ENCODE assay signal across 1 cellular context in genomic region chr11:45771194-45771941, GRCh38.
TF ChIP-seq lines count a peak whose summit lies in the region.

No MANE protein-coding gene starts in this region.

TF ChIP-seq in HEK293, 187 proteins besides CTCF, POLR2A, EP300 and RAD21 (continued from another document and continues in another):
- TF ChIP-seq, protein P1, sequence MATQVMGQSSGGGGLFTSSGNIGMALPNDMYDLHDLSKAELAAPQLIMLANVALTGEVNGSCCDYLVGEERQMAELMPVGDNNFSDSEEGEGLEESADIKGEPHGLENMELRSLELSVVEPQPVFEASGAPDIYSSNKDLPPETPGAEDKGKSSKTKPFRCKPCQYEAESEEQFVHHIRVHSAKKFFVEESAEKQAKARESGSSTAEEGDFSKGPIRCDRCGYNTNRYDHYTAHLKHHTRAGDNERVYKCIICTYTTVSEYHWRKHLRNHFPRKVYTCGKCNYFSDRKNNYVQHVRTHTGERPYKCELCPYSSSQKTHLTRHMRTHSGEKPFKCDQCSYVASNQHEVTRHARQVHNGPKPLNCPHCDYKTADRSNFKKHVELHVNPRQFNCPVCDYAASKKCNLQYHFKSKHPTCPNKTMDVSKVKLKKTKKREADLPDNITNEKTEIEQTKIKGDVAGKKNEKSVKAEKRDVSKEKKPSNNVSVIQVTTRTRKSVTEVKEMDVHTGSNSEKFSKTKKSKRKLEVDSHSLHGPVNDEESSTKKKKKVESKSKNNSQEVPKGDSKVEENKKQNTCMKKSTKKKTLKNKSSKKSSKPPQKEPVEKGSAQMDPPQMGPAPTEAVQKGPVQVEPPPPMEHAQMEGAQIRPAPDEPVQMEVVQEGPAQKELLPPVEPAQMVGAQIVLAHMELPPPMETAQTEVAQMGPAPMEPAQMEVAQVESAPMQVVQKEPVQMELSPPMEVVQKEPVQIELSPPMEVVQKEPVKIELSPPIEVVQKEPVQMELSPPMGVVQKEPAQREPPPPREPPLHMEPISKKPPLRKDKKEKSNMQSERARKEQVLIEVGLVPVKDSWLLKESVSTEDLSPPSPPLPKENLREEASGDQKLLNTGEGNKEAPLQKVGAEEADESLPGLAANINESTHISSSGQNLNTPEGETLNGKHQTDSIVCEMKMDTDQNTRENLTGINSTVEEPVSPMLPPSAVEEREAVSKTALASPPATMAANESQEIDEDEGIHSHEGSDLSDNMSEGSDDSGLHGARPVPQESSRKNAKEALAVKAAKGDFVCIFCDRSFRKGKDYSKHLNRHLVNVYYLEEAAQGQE (tag by site-specific recombination; IDR thresholded peaks at IDR 0.05) = 0 out of 2 replicates have a peak, but pooled peaks have one; percentile 14
- no peak for TF ChIP-seq ZNF837 (tag by site-specific recombination; IDR thresholded peaks at IDR 0.05)
- no peak for TF ChIP-seq ELK4 (IDR thresholded peaks at IDR 0.05; ENCODE audit: borderline replicate concordance, low read depth, low read length)
- TF ChIP-seq ZNF621 (tag by site-specific recombination; IDR thresholded peaks at IDR 0.05) = no peak
- TF ChIP-seq ZNF19 (tag by site-specific recombination; IDR thresholded peaks at IDR 0.05; ENCODE audit: low read depth) = no peak
- no peak for TF ChIP-seq ZNF544 (tag by site-specific recombination; IDR thresholded peaks at IDR 0.05)
- 0 out of 2 replicates have a peak, but pooled peaks have one; percentile 15 for TF ChIP-seq KLF1 (tag by site-specific recombination; IDR thresholded peaks at IDR 0.05)
- no peak for TF ChIP-seq ZNF184 (tag by site-specific recombination; IDR thresholded peaks at IDR 0.05)
- 0 out of 2 replicates have a peak, but pooled peaks have one; percentile 33 for TF ChIP-seq TRIM28 (IDR thresholded peaks at IDR 0.05; ENCODE audit: borderline replicate concordance, low read length)
- no peak for TF ChIP-seq ZNF792 (tag by site-specific recombination; IDR thresholded peaks at IDR 0.05)
- no peak for TF ChIP-seq ZBTB1 (tag by site-specific recombination; IDR thresholded peaks at IDR 0.05)
- no peak for TF ChIP-seq ZNF529 (tag by site-specific recombination; IDR thresholded peaks at IDR 0.05; ENCODE audit: insufficient replicate concordance)
- TF ChIP-seq, protein P2, sequence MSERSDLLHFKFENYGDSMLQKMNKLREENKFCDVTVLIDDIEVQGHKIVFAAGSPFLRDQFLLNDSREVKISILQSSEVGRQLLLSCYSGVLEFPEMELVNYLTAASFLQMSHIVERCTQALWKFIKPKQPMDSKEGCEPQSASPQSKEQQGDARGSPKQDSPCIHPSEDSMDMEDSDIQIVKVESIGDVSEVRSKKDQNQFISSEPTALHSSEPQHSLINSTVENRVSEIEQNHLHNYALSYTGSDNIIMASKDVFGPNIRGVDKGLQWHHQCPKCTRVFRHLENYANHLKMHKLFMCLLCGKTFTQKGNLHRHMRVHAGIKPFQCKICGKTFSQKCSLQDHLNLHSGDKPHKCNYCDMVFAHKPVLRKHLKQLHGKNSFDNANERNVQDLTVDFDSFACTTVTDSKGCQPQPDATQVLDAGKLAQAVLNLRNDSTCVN (tag by site-specific recombination; optimal IDR thresholded peaks at IDR 0.05) = peak; percentile 52
- TF ChIP-seq, protein P3, sequence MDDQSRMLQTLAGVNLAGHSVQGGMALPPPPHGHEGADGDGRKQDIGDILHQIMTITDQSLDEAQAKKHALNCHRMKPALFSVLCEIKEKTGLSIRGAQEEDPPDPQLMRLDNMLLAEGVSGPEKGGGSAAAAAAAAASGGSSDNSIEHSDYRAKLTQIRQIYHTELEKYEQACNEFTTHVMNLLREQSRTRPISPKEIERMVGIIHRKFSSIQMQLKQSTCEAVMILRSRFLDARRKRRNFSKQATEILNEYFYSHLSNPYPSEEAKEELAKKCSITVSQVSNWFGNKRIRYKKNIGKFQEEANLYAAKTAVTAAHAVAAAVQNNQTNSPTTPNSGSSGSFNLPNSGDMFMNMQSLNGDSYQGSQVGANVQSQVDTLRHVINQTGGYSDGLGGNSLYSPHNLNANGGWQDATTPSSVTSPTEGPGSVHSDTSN (CRISPR knock-in tag; IDR thresholded peaks at IDR 0.05) = no peak
- TF ChIP-seq ZNF548 (tag by site-specific recombination; IDR thresholded peaks at IDR 0.05) = no peak
- no peak for TF ChIP-seq ZNF433 (tag by site-specific recombination; IDR thresholded peaks at IDR 0.05; ENCODE audit: low read depth)
- TF ChIP-seq ZNF26 (tag by site-specific recombination; IDR thresholded peaks at IDR 0.05) = no peak
- peak; percentile 30; the same call in 1 of the 2 replicates for TF ChIP-seq ZNF654 (tag by site-specific recombination; IDR thresholded peaks at IDR 0.05; ENCODE audit: low read depth)
- no peak for TF ChIP-seq ZNF777 (tag by site-specific recombination; IDR thresholded peaks at IDR 0.05; ENCODE audit: borderline replicate concordance)
- TF ChIP-seq INSM2 (tag by site-specific recombination; IDR thresholded peaks at IDR 0.05) = no peak
- no peak for TF ChIP-seq EGR2 (tag by site-specific recombination; IDR thresholded peaks at IDR 0.05; ENCODE audit: low read depth)
- TF ChIP-seq ZBTB7A (tag by site-specific recombination; IDR thresholded peaks at IDR 0.05; ENCODE audit: low read depth) = 0 out of 2 replicates have a peak, but pooled peaks have one; percentile 5
- no peak for TF ChIP-seq ZNF658 (tag by site-specific recombination; IDR thresholded peaks at IDR 0.05)
- TF ChIP-seq ZNF623 (tag by site-specific recombination; IDR thresholded peaks at IDR 0.05) = no peak
- no peak for TF ChIP-seq ZNF416 (tag by site-specific recombination; IDR thresholded peaks at IDR 0.05)
- TF ChIP-seq GLIS1 (tag by site-specific recombination; IDR thresholded peaks at IDR 0.05) = no peak
- no peak for TF ChIP-seq KLF9 (tag by site-specific recombination; IDR thresholded peaks at IDR 0.05; ENCODE audit: low read depth)
- peak; percentile 100 for TF ChIP-seq ZNF785 (tag by site-specific recombination; IDR thresholded peaks at IDR 0.05)
- TF ChIP-seq GLI4 (tag by site-specific recombination; IDR thresholded peaks at IDR 0.05) = no peak
- no peak for TF ChIP-seq ZEB2 (tag by site-specific recombination; IDR thresholded peaks at IDR 0.05)
- no peak for TF ChIP-seq ZNF292 (tag by site-specific recombination; IDR thresholded peaks at IDR 0.05; ENCODE audit: borderline replicate concordance, low read depth)
- no peak for TF ChIP-seq ZNF558 (tag by site-specific recombination; IDR thresholded peaks at IDR 0.05)
- no peak for TF ChIP-seq ZNF585B (tag by site-specific recombination; IDR thresholded peaks at IDR 0.05)
- no peak for TF ChIP-seq ZNF302 (tag by site-specific recombination; IDR thresholded peaks at IDR 0.05; ENCODE audit: low read depth)
- no peak for TF ChIP-seq ZNF133 (tag by site-specific recombination; IDR thresholded peaks at IDR 0.05)
- TF ChIP-seq ZNF510 (tag by site-specific recombination; IDR thresholded peaks at IDR 0.05; ENCODE audit: insufficient replicate concordance) = no peak
- TF ChIP-seq ZNF530 (tag by site-specific recombination; IDR thresholded peaks at IDR 0.05; ENCODE audit: low read depth) = no peak
- TF ChIP-seq ZBTB8A (tag by site-specific recombination; IDR thresholded peaks at IDR 0.05) = 0 out of 2 replicates have a peak, but pooled peaks have one; percentile 37
- TF ChIP-seq, protein P4, sequence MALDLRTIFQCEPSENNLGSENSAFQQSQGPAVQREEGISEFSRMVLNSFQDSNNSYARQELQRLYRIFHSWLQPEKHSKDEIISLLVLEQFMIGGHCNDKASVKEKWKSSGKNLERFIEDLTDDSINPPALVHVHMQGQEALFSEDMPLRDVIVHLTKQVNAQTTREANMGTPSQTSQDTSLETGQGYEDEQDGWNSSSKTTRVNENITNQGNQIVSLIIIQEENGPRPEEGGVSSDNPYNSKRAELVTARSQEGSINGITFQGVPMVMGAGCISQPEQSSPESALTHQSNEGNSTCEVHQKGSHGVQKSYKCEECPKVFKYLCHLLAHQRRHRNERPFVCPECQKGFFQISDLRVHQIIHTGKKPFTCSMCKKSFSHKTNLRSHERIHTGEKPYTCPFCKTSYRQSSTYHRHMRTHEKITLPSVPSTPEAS (tag by site-specific recombination; IDR thresholded peaks at IDR 0.05) = peak; percentile 91
- peak; percentile 31; the same call in 1 of the 2 replicates for TF ChIP-seq ZNF121 (tag by site-specific recombination; IDR thresholded peaks at IDR 0.05)
- no peak for TF ChIP-seq PRDM2 (tag by site-specific recombination; IDR thresholded peaks at IDR 0.05; ENCODE audit: borderline replicate concordance)
- no peak for TF ChIP-seq ZNF664 (tag by site-specific recombination; IDR thresholded peaks at IDR 0.05)
- TF ChIP-seq ZNF639 (tag by site-specific recombination; IDR thresholded peaks at IDR 0.05) = no peak
